In the genomic region with DNA sequence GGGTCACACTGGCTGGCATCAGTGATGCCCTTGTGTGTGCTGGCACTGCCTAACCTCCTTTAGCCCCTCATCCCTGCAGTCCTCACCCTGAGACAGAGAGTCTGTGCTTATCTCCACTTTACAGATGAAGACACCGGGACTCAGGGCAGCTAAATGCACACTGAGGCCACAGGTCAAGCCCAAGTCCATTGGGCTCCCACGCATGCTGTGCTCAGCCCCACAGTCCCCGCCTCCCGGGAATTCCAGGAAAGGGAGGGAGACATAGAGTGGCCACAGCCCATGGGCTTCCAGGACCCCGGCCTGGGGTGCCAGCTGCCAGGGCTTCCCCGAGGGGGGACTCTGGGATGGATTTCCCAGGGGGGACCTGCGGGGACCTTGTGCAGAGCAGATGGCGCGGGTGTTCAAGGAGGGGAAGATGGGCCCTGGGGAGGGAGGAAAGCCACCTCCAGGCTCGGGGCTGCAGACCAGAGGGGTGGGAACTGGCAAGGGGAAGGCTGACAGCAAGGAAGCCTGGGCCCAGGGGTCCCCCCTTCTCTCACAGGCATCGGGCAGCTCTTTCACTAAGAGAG, we compare ENCODE assay signal across 20 cellular contexts.
"Had no signal": no experiment of that assay in that cellular context is flagged by ENCODE, and none has a peak within 500 bp of the region (broad histone marks: within the 10 kb centered on the region; RNA-seq: fewer than 3 reads in every experiment).

No MANE protein-coding gene starts in this region.

- DNase-seq: activated CD4-positive, alpha-beta T cell treated with anti-CD3 and anti-CD28 coated beads for 4 hours; activated CD8-positive, alpha-beta T cell treated with anti-CD3 and anti-CD28 coated beads for 36 hours; activated gamma-delta T cell treated with Interleukin-2 at 50 U/mL for 16 hours; activated T-cell treated with anti-CD3 and anti-CD28 coated beads, Interleukin-2, amount 50 U/mL, for 4 hours; amygdala; effector memory CD4-positive, alpha-beta T cell; foreskin melanocyte; head of caudate nucleus; naive B cell; stimulated activated CD4-positive, alpha-beta T cell treated with anti-CD3 and anti-CD28 coated beads, Interleukin-12 subunit alpha, Interleukin-12 subunit beta, amount 100 ng/mL, for 4 hours; stimulated activated CD4-positive, alpha-beta T cell treated with anti-CD3 and anti-CD28 coated beads, Interleukin-2, amount 100 ng/mL, for 24 hours; stomach; T-helper 2 cell; thyroid gland had no signal

- H3K79me2 ChIP-seq: parathyroid adenoma had no signal

- H3K9me3 Mint-ChIP-seq: activated CD8-positive, alpha-beta T cell treated with anti-CD3 and anti-CD28 coated beads for 36 hours; activated T-cell treated with anti-CD3 and anti-CD28 coated beads, Interleukin-2, amount 50 U/mL, for 4 hours; brain; central memory CD8-positive, alpha-beta T cell; naive B cell had no signal

- H3K4me3 ChIP-seq: lung, stomach, thyroid gland, vagina had no signal

- H3K27ac Mint-ChIP-seq: activated CD8-positive, alpha-beta T cell treated with anti-CD3 and anti-CD28 coated beads for 36 hours; activated naive CD8-positive, alpha-beta T cell; brain; naive B cell had no signal

- H3K27me3 Mint-ChIP-seq: activated CD8-positive, alpha-beta T cell treated with anti-CD3 and anti-CD28 coated beads for 36 hours; activated naive CD8-positive, alpha-beta T cell had no signal

- ATAC-seq: activated CD8-positive, alpha-beta T cell treated with anti-CD3 and anti-CD28 coated beads for 36 hours; activated T-cell treated with anti-CD3 and anti-CD28 coated beads, Interleukin-2, amount 50 U/mL, for 4 hours had no signal

- H3K4me1 Mint-ChIP-seq: brain; central memory CD8-positive, alpha-beta T cell had no signal

- H3K9me3 ChIP-seq: stomach, thyroid gland, vagina had no signal

- H3K9ac ChIP-seq: parathyroid adenoma had no signal

- H3K36me3 Mint-ChIP-seq: activated naive CD8-positive, alpha-beta T cell; brain; naive B cell had no signal

- H3K27me3 ChIP-seq: stomach, thyroid gland, vagina had no signal

- H3K4me3 Mint-ChIP-seq: activated CD8-positive, alpha-beta T cell treated with anti-CD3 and anti-CD28 coated beads for 36 hours; activated naive CD8-positive, alpha-beta T cell; activated T-cell treated with anti-CD3 and anti-CD28 coated beads, Interleukin-2, amount 50 U/mL, for 4 hours; brain; central memory CD8-positive, alpha-beta T cell; naive B cell had no signal

- H3K4me1 ChIP-seq: parathyroid adenoma had no signal

- H3K36me3 ChIP-seq: stomach, thyroid gland, vagina had no signal

- H3K27ac ChIP-seq: parathyroid adenoma, stomach, thyroid gland, vagina had no signal

- H2AFZ ChIP-seq: parathyroid adenoma had no signal
